8 cellular contexts compared by ENCODE assay signal in genomic region chr11:64305075-64305690, GRCh38.
DNase-seq lines count a peak whose midpoint lies in the region; ATAC-seq and TF ChIP-seq lines count a peak whose summit lies in the region.

ESRRA (plus strand) TSS chr11:64305524; CDS start chr11:64307180, 1,656 bp downstream.

- DNase-seq in GM10266 (ENCODE audit: extremely low spot score) (peak; percentile 100), NCI-H1092 treated with DMSO at 0.1 percent for 48 hours (lab: John Stamatoyannopoulos, UW) (peak; percentile 100), germinal center (ENCODE audit: low spot score) (peak; percentile 99), nucleus accumbens (lab: John Stamatoyannopoulos, UW) (peak; percentile 82 to 100 (median 99)), superior temporal gyrus (ENCODE audit: extremely low spot score) (peak; percentile 97)
- DNase-seq in activated naive CD4-positive, alpha-beta T cell treated with anti-CD3 and anti-CD28 coated beads, Interleukin-2, amount 50 U/mL, for 16 hours: peak; percentile 100

- no peak for TF ChIP-seq CTCF in GM10266 (IDR thresholded peaks at IDR 0.05; ENCODE audit: control insufficient read depth, insufficient read depth, low read depth, missing control alignments)

- ATAC-seq in HG02623 (IDR thresholded peaks at IDR 0.05; ENCODE audit: unreplicated experiment) (peak; percentile 65), SK-N-SH treated with all-trans-retinoic acid at 6 μM for 48 hours (peak; percentile 83)

TF ChIP-seq in SK-N-SH treated with all-trans-retinoic acid at 6 μM for 48 hours, 23 proteins besides CTCF, POLR2A, EP300 and RAD21:
- no peak for TF ChIP-seq RARB (CRISPR knock-in tag; IDR thresholded peaks at IDR 0.05)
- no peak for TF ChIP-seq PATZ1 (CRISPR knock-in tag; IDR thresholded peaks at IDR 0.05; ENCODE audit: borderline replicate concordance)
- TF ChIP-seq ESRRG (CRISPR knock-in tag; IDR thresholded peaks at IDR 0.05): no peak
- no peak for TF ChIP-seq ZNF8 (CRISPR knock-in tag; IDR thresholded peaks at IDR 0.05)
- TF ChIP-seq TSHZ2 (CRISPR knock-in tag; IDR thresholded peaks at IDR 0.05): no peak
- TF ChIP-seq POU6F1 (CRISPR knock-in tag; IDR thresholded peaks at IDR 0.05; ENCODE audit: borderline replicate concordance, low read depth): no peak
- no peak for TF ChIP-seq ZC3H10 (CRISPR knock-in tag; IDR thresholded peaks at IDR 0.05)
- TF ChIP-seq CREB5 (CRISPR knock-in tag; IDR thresholded peaks at IDR 0.05; ENCODE audit: low read depth): no peak
- no peak for TF ChIP-seq CSDC2 (CRISPR knock-in tag; IDR thresholded peaks at IDR 0.05)
- TF ChIP-seq CSRNP3 (CRISPR knock-in tag; IDR thresholded peaks at IDR 0.05): no peak

Comparison
In these comparisons a context has a peak if more than half of its experiments do, and no peak if none do; other contexts are left out.
1. Peak in every context shown above with its lines: DNase-seq and ATAC-seq.